Comparison of ENCODE assay signal across 14 cellular contexts in the genomic region with DNA sequence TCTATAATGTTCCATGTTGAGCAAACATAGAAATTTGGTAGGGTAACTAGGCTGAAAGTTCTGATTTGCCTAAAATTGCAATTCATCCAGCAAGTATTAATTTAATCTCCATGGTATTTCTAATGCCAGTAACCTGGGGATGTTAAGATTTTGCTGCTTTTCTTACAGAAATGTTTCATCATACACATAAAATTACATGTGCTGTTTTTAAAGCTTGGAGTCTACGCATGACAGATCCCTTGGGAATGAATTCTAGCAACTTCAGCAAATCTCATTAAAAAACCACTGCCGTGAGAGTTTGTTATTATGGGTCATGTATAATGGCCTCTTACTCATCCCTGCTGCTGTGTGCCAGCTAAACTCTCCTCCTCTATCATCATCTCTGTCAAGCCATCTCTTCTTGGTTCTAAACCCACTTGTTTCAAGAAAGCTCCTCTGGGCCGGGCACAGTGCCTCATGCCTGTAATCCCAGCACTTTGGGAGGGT.
DNase-seq lines count a peak whose midpoint lies in the region; ATAC-seq and TF ChIP-seq lines count a peak whose summit lies in the region.
"Had no signal": no experiment of that assay in that cellular context is flagged by ENCODE, and none has a peak within 500 bp of the region (broad histone marks: within the 10 kb centered on the region; RNA-seq: fewer than 3 reads in every experiment).

No MANE protein-coding gene starts in this region.

- no peak for ATAC-seq in GM21447 (IDR thresholded peaks at IDR 0.05; ENCODE audit: unreplicated experiment)

- no peak overlapping the region for H2AFZ ChIP-seq in osteoblast (ENCODE audit: low read length)

- H3K36me3 ChIP-seq in osteoblast (ENCODE audit: insufficient read depth, low read length), result no peaks in the 10 kb centered on the region

- H3K4me3 ChIP-seq in choroid plexus epithelial cell (ENCODE audit: low read depth, low read length) (no peak overlapping the region), osteoblast (ENCODE audit: insufficient read depth, low read length) (no peak overlapping the region)
- H3K4me3 ChIP-seq: lung, skin epidermis had no signal

- no peaks in the 10 kb centered on the region for H3K9me3 ChIP-seq in osteoblast (ENCODE audit: low read depth, low read length)

- H4K20me1 ChIP-seq in osteoblast (ENCODE audit: insufficient read depth, low read length), result no peaks in the 10 kb centered on the region

- no peaks in the 10 kb centered on the region for H3K79me2 ChIP-seq in osteoblast (ENCODE audit: insufficient read depth, low read length)

- TF ChIP-seq CTCF in choroid plexus epithelial cell (conservative IDR thresholded peaks at IDR 0.05; ENCODE audit: low read depth, low read length), result no peak
- TF ChIP-seq CTCF in osteoblast (IDR thresholded peaks at IDR 0.05; ENCODE audit: extremely low read depth, low read depth, low read length), result no peak

- H3K27ac ChIP-seq in osteoblast (ENCODE audit: low read depth, low read length), result peak overlapping the region; percentile 77

- H3K4me2 ChIP-seq in osteoblast (ENCODE audit: insufficient read depth, low read length), result peak overlapping the region; percentile 47

- H3K27me3 ChIP-seq in osteoblast (ENCODE audit: insufficient read depth, low read length), result peaks cover 12% of the 10 kb centered on the region

- H3K4me1 ChIP-seq in osteoblast (ENCODE audit: insufficient read depth, low read length), result peaks cover 21% of the 10 kb centered on the region

- DNase-seq in Daoy (ENCODE audit: low read depth) (peak; percentile 86), NCI-H226 (peak; percentile 78), choroid plexus epithelial cell (ENCODE audit: low read depth) (peak; percentile 95), osteoblast (ENCODE audit: insufficient read length, low spot score, missing footprints) (peak; percentile 88), NCI-H1092 treated with DMSO at 0.1 percent for 48 hours (lab: John Stamatoyannopoulos, UW) (no peak), NCI-H748 treated with DMSO at 0.1 percent for 48 hours (lab: John Stamatoyannopoulos, UW) (no peak)
- DNase-seq in activated CD4-positive, alpha-beta T cell treated with anti-CD3 and anti-CD28 coated beads for 1 hour, result no peak
- DNase-seq: activated B cell treated with CpG ODN at 0.5 μM for 24 hours, DMS153, erythroblast, NCI-H187 treated with DMSO at 0.1 percent for 48 hours had no signal

Comparison
In these comparisons a context has a peak if more than half of its experiments do, and no peak if none do; other contexts are left out.
1. DNase-seq: peak in Daoy (single experiment), NCI-H226 (single experiment), choroid plexus epithelial cell (single experiment) and osteoblast (single experiment); none in NCI-H1092 treated with DMSO at 0.1 percent for 48 hours (single experiment), activated CD4-positive, alpha-beta T cell treated with anti-CD3 and anti-CD28 coated beads for 1 hour (single experiment) and NCI-H748 treated with DMSO at 0.1 percent for 48 hours (single experiment).